In genomic region chr17:59366773-59367656, GRCh38 we compare ENCODE assay signal across 8 cellular contexts. TPM values are rescaled to one million over a fixed set of nuclear protein-coding genes. Genes with fewer than 3 reads are reported as not detected.
DNase-seq lines count a peak whose midpoint lies in the region; ATAC-seq and TF ChIP-seq lines count a peak whose summit lies in the region.

No MANE protein-coding gene starts in this region.

- peak; percentile 71 for DNase-seq in ELF-1 (ENCODE audit: low read depth, low spot score)
- peak; percentile 90 for DNase-seq in NCI-H510A (lab: John Stamatoyannopoulos, UW)
- no peak for DNase-seq in naive thymus-derived CD4-positive, alpha-beta T cell
- no peak for DNase-seq in stimulated activated CD4-positive, alpha-beta T cell treated with anti-CD3 and anti-CD28 coated beads, Interleukin-4, amount 100 ng/mL, for 24 hours
- no peak for DNase-seq in omental fat pad (ENCODE audit: low spot score)

- CTCF ChIA-PET in naive thymus-derived CD4-positive, alpha-beta T cell (lab: Charles Lee) = interaction anchor here (0.6 to 2.3 kb wide), 4 partner anchors 8 to 1624 kb away, joined by 3 to 13 read pairs (median 5); no protein-coding TSS in a partner anchor

- TF ChIP-seq CTCF in omental fat pad (IDR thresholded peaks at IDR 0.05) = no peak

- no peaks in the 10 kb centered on the region for H3K27me3 ChIP-seq in endocrine pancreas (ENCODE audit: control insufficient read depth, insufficient read depth, low read length)
- no peaks in the 10 kb centered on the region for H3K27me3 ChIP-seq in naive thymus-derived CD4-positive, alpha-beta T cell (ENCODE audit: control insufficient read depth in 2 of 2, insufficient read depth in 2 of 2, low read length in 2 of 2)

- peak overlapping the region; percentile 70 for H3K27ac ChIP-seq in naive thymus-derived CD4-positive, alpha-beta T cell (ENCODE audit: low read depth, low read length)

- H3K9me3 ChIP-seq in endocrine pancreas (ENCODE audit: control insufficient read depth, low read length) = no peaks in the 10 kb centered on the region
- no peaks in the 10 kb centered on the region for H3K9me3 ChIP-seq in naive thymus-derived CD4-positive, alpha-beta T cell (ENCODE audit: control insufficient read depth in 2 of 3, low read length in 3 of 3)

- H3K9me3 Mint-ChIP-seq in naive thymus-derived CD4-positive, alpha-beta T cell = peaks cover 0 to 2% (median 0%) of the 10 kb centered on the region in 11 donors

- H3K4me3 Mint-ChIP-seq in naive thymus-derived CD4-positive, alpha-beta T cell = peak overlapping the region in 6 of 10 donors; percentile 10 to 87 (median 50)

- H3K27ac Mint-ChIP-seq in naive thymus-derived CD4-positive, alpha-beta T cell = peak overlapping the region in 8 of 9 donors; percentile 93 to 99 (median 96)

- H3K9ac ChIP-seq in endocrine pancreas (ENCODE audit: control insufficient read depth, insufficient read depth, low read length) = peak overlapping the region; percentile 55

- no peak for ATAC-seq in naive thymus-derived CD4-positive, alpha-beta T cell
- ATAC-seq in HG03442 (IDR thresholded peaks at IDR 0.05; ENCODE audit: unreplicated experiment) (no peak), HG02870 (IDR thresholded peaks at IDR 0.05; ENCODE audit: unreplicated experiment) (no peak), omental fat pad (ENCODE audit: low FRiP score) (no peak)

- no peaks in the 10 kb centered on the region for H3K27me3 Mint-ChIP-seq in naive thymus-derived CD4-positive, alpha-beta T cell

- peaks cover 0 to 15% (median 4%) of the 10 kb centered on the region in 5 donors for H3K36me3 Mint-ChIP-seq in naive thymus-derived CD4-positive, alpha-beta T cell

- POLR2A ChIA-PET in naive thymus-derived CD4-positive, alpha-beta T cell (lab: Charles Lee) = interaction anchor here (1.1 to 2.7 kb wide), 4 partner anchors 13 to 42 kb away, joined by 3 to 18 read pairs (median 8); partner anchors contain the start of gene YPEL2

- peaks cover 51 to 91% (median 78%) of the 10 kb centered on the region in 7 donors for H3K4me1 Mint-ChIP-seq in naive thymus-derived CD4-positive, alpha-beta T cell

- H3K4me1 ChIP-seq in endocrine pancreas (ENCODE audit: control insufficient read depth, insufficient read depth, low read length) = peaks cover 47% of the 10 kb centered on the region
- peaks cover 18 to 66% of the 10 kb centered on the region in 2 donors for H3K4me1 ChIP-seq in naive thymus-derived CD4-positive, alpha-beta T cell (ENCODE audit: control insufficient read depth in 2 of 2, insufficient read depth in 2 of 2, low read length in 2 of 2)

- peak overlapping the region; percentile 23 for H3K4me3 ChIP-seq in endocrine pancreas (ENCODE audit: control insufficient read depth, insufficient read depth, low read length)
- no peak overlapping the region for H3K4me3 ChIP-seq in naive thymus-derived CD4-positive, alpha-beta T cell (ENCODE audit: low read length)

- H3K36me3 ChIP-seq in endocrine pancreas (ENCODE audit: control insufficient read depth, insufficient read depth, low read length) = no peaks in the 10 kb centered on the region
- H3K36me3 ChIP-seq in naive thymus-derived CD4-positive, alpha-beta T cell (ENCODE audit: control insufficient read depth in 2 of 3, insufficient read depth in 3 of 3, low read length in 3 of 3) = no peaks in the 10 kb centered on the region

- intact Hi-C loops in naive thymus-derived CD4-positive, alpha-beta T cell (cut with micrococcal nuclease) = no loop called here

RNA-seq across cellular contexts. Expression of gene YPEL2, which starts 35.6 kb away (rescaled TPM):
- total RNA-seq in naive thymus-derived CD4-positive, alpha-beta T cell = 10 to 100 TPM; 10.6 to 52.0 (median 46.8) TPM
- 10 to 100 TPM; 17.7 to 25.1 TPM for polyA plus RNA-seq in naive thymus-derived CD4-positive, alpha-beta T cell
- 10 to 100 TPM; 34.3 to 53.6 (median 40.7) TPM for total RNA-seq in omental fat pad

Comparison
In these comparisons a context has a peak if more than half of its experiments do, and no peak if none do; other contexts are left out.
1. DNase-seq: peak in ELF-1 (single experiment) and NCI-H510A (single experiment); none in naive thymus-derived CD4-positive, alpha-beta T cell (0 of 9), stimulated activated CD4-positive, alpha-beta T cell treated with anti-CD3 and anti-CD28 coated beads, Interleukin-4, amount 100 ng/mL, for 24 hours (single experiment) and omental fat pad (single experiment).